ENCODE assay signal across 2 cellular contexts in the genomic region with DNA sequence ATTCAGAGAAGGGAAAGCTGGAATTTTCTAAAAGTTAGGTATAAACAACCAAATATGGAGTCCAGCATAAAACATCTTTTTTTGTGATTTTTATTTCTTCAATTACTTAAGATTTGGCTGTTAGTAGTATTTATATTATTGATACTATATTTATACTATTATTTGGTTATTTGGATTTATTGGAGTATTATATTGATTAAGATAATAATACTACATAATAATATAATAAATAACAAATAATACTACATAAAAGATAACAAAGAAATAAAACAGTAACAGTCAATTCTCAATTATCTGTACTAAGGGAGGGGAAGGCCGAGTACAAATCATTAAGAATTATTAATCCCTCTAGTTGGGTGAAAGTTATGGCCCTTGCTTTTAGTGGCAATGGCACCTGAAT.
TF ChIP-seq lines count a peak whose summit lies in the region.

No MANE protein-coding gene starts in this region.

TF ChIP-seq in HepG2, 621 proteins besides CTCF, POLR2A, EP300 and RAD21 (continued from another document):
- TF ChIP-seq KAT8 (CRISPR knock-in tag; IDR thresholded peaks at IDR 0.05): no peak
- no peak for TF ChIP-seq XBP1 (CRISPR knock-in tag; IDR thresholded peaks at IDR 0.05)
- no peak for TF ChIP-seq ZNF605 (CRISPR knock-in tag; IDR thresholded peaks at IDR 0.05)
- TF ChIP-seq ZFAT (CRISPR knock-in tag; conservative IDR thresholded peaks at IDR 0.05): no peak
- TF ChIP-seq HMGA1 (CRISPR knock-in tag; conservative IDR thresholded peaks at IDR 0.05): no peak
- TF ChIP-seq PHF5A (CRISPR knock-in tag; IDR thresholded peaks at IDR 0.05; ENCODE audit: low read depth, unreplicated experiment): no peak
- TF ChIP-seq ZNF292 (CRISPR knock-in tag; IDR thresholded peaks at IDR 0.05; ENCODE audit: borderline replicate concordance, low read depth): no peak
- TF ChIP-seq, protein P1, sequence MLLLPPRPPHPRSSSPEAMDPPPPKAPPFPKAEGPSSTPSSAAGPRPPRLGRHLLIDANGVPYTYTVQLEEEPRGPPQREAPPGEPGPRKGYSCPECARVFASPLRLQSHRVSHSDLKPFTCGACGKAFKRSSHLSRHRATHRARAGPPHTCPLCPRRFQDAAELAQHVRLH (CRISPR knock-in tag; IDR thresholded peaks at IDR 0.05; ENCODE audit: borderline replicate concordance, low read depth): no peak
TF ChIP-seq in HepG2: peak in this region for 0.

TF ChIP-seq in GM12878, 131 proteins besides CTCF, POLR2A, EP300 and RAD21 (continued from another document):
- TF ChIP-seq, protein P2, sequence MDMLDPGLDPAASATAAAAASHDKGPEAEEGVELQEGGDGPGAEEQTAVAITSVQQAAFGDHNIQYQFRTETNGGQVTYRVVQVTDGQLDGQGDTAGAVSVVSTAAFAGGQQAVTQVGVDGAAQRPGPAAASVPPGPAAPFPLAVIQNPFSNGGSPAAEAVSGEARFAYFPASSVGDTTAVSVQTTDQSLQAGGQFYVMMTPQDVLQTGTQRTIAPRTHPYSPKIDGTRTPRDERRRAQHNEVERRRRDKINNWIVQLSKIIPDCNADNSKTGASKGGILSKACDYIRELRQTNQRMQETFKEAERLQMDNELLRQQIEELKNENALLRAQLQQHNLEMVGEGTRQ (IDR thresholded peaks at IDR 0.05; ENCODE audit: borderline replicate concordance, low read depth, low read length): no peak
- TF ChIP-seq FOS (IDR thresholded peaks at IDR 0.05; ENCODE audit: borderline replicate concordance, extremely low read depth, insufficient read length) (no peak), NRF1 (conservative IDR thresholded peaks at IDR 0.05; ENCODE audit: low read depth, low read length) (no peak), ZNF592 (IDR thresholded peaks at IDR 0.05) (no peak), NBN (IDR thresholded peaks at IDR 0.05) (no peak), NKRF (conservative IDR thresholded peaks at IDR 0.05) (no peak), PML (IDR thresholded peaks at IDR 0.05; ENCODE audit: low read length) (no peak), MTA2 (IDR thresholded peaks at IDR 0.05; ENCODE audit: low read depth) (no peak), SUZ12 (IDR thresholded peaks at IDR 0.05; ENCODE audit: unreplicated experiment) (no peak), CBX5 (IDR thresholded peaks at IDR 0.05; ENCODE audit: low read depth) (no peak), SUPT20H (IDR thresholded peaks at IDR 0.05; ENCODE audit: borderline replicate concordance, control insufficient read depth, low read depth, low read length) (no peak)
TF ChIP-seq in GM12878: peak in this region for 0.
